Comparison of ENCODE assay signal across 8 cellular contexts in the genomic region with DNA sequence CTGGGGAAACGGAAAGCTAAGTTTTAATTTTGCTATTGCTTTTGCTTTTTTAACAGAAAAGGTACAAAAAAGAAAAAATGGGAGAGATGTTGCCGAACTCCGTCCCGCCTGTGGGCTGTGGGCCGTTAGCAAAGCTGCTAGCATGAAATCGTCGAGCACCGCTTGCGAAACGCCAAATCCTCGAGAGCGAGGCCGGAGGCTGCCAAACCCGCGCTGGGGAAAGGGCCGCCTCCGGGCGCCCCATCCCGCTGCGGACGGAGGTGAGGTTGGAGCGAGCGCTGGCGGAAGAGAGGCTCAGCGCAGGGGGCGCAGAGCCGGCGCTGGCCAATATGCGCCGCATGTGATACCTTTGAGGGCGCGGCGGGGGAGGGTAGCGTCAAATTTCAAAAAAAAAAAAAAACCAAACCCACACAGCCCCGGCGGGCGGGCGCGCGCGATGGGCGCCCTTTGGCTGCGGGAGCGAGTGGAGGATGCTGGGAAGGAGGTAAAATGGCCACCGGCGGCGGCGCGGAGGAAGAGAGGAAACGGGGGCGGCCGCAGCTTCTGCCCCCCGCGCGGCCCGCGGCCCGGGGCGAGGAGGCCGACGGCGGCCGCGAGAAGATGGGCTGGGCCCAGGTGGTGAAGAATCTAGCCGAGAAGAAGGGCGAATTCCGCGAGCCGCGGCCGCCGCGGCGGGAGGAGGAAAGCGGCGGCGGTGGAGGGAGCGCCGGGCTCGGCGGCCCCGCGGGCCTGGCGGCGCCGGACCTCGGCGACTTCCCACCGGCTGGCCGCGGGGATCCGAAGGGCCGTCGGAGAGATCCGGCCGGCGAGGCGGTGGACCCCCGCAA. TPM values are rescaled to one million over a fixed set of nuclear protein-coding genes. Genes with fewer than 3 reads are reported as not detected.
DNase-seq lines count a peak whose midpoint lies in the region; ATAC-seq and TF ChIP-seq lines count a peak whose summit lies in the region.

TSS of gene ZCCHC3 (plus strand) at position 473 of the 827 bp plus-strand sequence. CDS start at position 490, 17 bp downstream.

- peaks cover 40% of the 10 kb centered on the region for H3K79me2 ChIP-seq in MM.1S (ENCODE audit: low read length)

- DNase-seq in GM03348 (ENCODE audit: low spot score) (peak; percentile 92), HAP-1 (ENCODE audit: low spot score in 2 of 2) (peak; percentile 88 to 91), MM.1S (peak; percentile 92), SIG-M5 treated with dmso at 0.1 percent for 504 hours (lab: John Stamatoyannopoulos, UW; ENCODE audit: unreplicated experiment) (peak; percentile 91), foreskin keratinocyte (peak; percentile 76 to 83)
- DNase-seq in activated gamma-delta T cell treated with anti-CD3 and anti-CD28 coated beads, Interleukin-2, amount 50 U/mL, for 16 hours (ENCODE audit: low read depth) = peak; percentile 73

- H2AFZ ChIP-seq in MM.1S (ENCODE audit: low read length) = peak within 1 kb of the TSS; percentile 55
- H2AFZ ChIP-seq in neuron (ENCODE audit: low read depth, low read length) = no peak within 1 kb of the TSS

- peaks cover 17% of the 10 kb centered on the region for H3K36me3 ChIP-seq in HAP-1 (replicated peaks)
- no peaks in the 10 kb centered on the region for H3K36me3 ChIP-seq in MM.1S (replicated peaks; ENCODE audit: insufficient read depth, low read length)
- H3K36me3 ChIP-seq in neuron (ENCODE audit: insufficient read depth, low read length) = peaks cover 13% of the 10 kb centered on the region
- H3K36me3 ChIP-seq in subcutaneous abdominal adipose tissue (ENCODE audit: control insufficient read depth in 5 of 5, insufficient read depth in 5 of 5, low read length in 5 of 5) = peaks cover 0 to 8% (median 0%) of the 10 kb centered on the region in 5 donors

- H3K27me3 ChIP-seq in HAP-1 (ENCODE audit: low read depth) (no peaks in the 10 kb centered on the region), MM.1S (replicated peaks; ENCODE audit: insufficient read depth, low read length) (no peaks in the 10 kb centered on the region), foreskin keratinocyte (no peaks in the 10 kb centered on the region), neuron (ENCODE audit: insufficient read depth, low read length) (no peaks in the 10 kb centered on the region), subcutaneous abdominal adipose tissue (ENCODE audit: control insufficient read depth in 5 of 5, insufficient read depth in 4 of 5, low read length in 5 of 5) (no peaks in the 10 kb centered on the region)

- H3K9ac ChIP-seq in MM.1S (ENCODE audit: low read length) = peak within 1 kb of the TSS; percentile 91
- H3K9ac ChIP-seq in subcutaneous abdominal adipose tissue (ENCODE audit: low read length in 5 of 5) = peak within 1 kb of the TSS; percentile 52 to 98 (median 91)

- H3K27ac ChIP-seq in MM.1S (ENCODE audit: low read length) (peak within 1 kb of the TSS; percentile 76; the same call in 1 of the 2 replicates), foreskin keratinocyte (peak within 1 kb of the TSS; percentile 90), subcutaneous abdominal adipose tissue (ENCODE audit: low read depth, low read length) (peak within 1 kb of the TSS; percentile 78)

- no peaks in the 10 kb centered on the region for H3K9me2 ChIP-seq in MM.1S (replicated peaks; ENCODE audit: insufficient read depth, low read length)

- H4K20me1 ChIP-seq in MM.1S (ENCODE audit: insufficient read depth, low read length) = peaks cover 4% of the 10 kb centered on the region

- H3K4me1 ChIP-seq in HAP-1 (peaks cover 19% of the 10 kb centered on the region), MM.1S (ENCODE audit: low read length) (peaks cover 29% of the 10 kb centered on the region), foreskin keratinocyte (peaks cover 18% of the 10 kb centered on the region), neuron (ENCODE audit: insufficient read depth, low read length) (peaks cover 32% of the 10 kb centered on the region), subcutaneous abdominal adipose tissue (ENCODE audit: control insufficient read depth in 5 of 5, insufficient read depth in 5 of 5, low read length in 5 of 5) (peaks cover 7 to 43% (median 39%) of the 10 kb centered on the region in 5 donors)

- H3K9me3 ChIP-seq in HAP-1 (peaks cover 2% of the 10 kb centered on the region; the same call in 1 of the 2 replicates), MM.1S (replicated peaks; ENCODE audit: insufficient read depth, low read length) (no peaks in the 10 kb centered on the region), neuron (ENCODE audit: low read length) (no peaks in the 10 kb centered on the region), subcutaneous abdominal adipose tissue (ENCODE audit: control insufficient read depth in 5 of 5, low read length in 5 of 5) (no peaks in the 10 kb centered on the region)

- H3K4me2 ChIP-seq in MM.1S (ENCODE audit: low read depth, low read length) = peak within 1 kb of the TSS; percentile 89

- peak; percentile 79 for ATAC-seq in foreskin keratinocyte

- peaks cover 13% of the 10 kb centered on the region for H3F3A ChIP-seq in MM.1S (ENCODE audit: insufficient read depth, low read length)

- TF ChIP-seq CTCF in MM.1S (IDR thresholded peaks at IDR 0.05; ENCODE audit: low read length) = no peak; the same call in 1 of the 2 replicates
- TF ChIP-seq CTCF in foreskin keratinocyte (conservative IDR thresholded peaks at IDR 0.05) = peak; percentile 49

- in situ Hi-C loops in HAP-1 (cut with MboI; ENCODE audit: low sequenced_read_pairs) = no loop called here

- H3K4me3 ChIP-seq in HAP-1 = peak within 1 kb of the TSS; percentile 63
- H3K4me3 ChIP-seq in MM.1S (ENCODE audit: low read length) = peak within 1 kb of the TSS; percentile 89
- H3K4me3 ChIP-seq in neuron (ENCODE audit: low read length) = peak within 1 kb of the TSS; percentile 98
- peak within 1 kb of the TSS; percentile 85 to 95 (median 90) for H3K4me3 ChIP-seq in subcutaneous abdominal adipose tissue (ENCODE audit: low read depth in 1 of 5, low read length in 5 of 5)

RNA-seq across cellular contexts. Expression of gene ZCCHC3, which starts in this region (rescaled TPM):
- total RNA-seq in foreskin keratinocyte = 6.2 and 8.6 TPM in 2 replicates
- polyA plus RNA-seq in foreskin keratinocyte = 7.1 and 9.6 TPM in 2 replicates

Comparison
In these comparisons a context has a peak if more than half of its experiments do, and no peak if none do; other contexts are left out.
1. Peak in every context shown above with its lines: DNase-seq, ATAC-seq, H3K4me3 ChIP-seq and H3K27ac ChIP-seq.